ENCODE assay signal across 24 cellular contexts in genomic region chr11:114290503-114291239, GRCh38. TPM values are rescaled to one million over a fixed set of nuclear protein-coding genes. Genes with fewer than 3 reads are reported as not detected.
DNase-seq lines count a peak whose midpoint lies in the region; ATAC-seq, FAIRE-seq and TF ChIP-seq lines count a peak whose summit lies in the region.
"Had no signal": no experiment of that assay in that cellular context is flagged by ENCODE, and none has a peak within 500 bp of the region (broad histone marks: within the 10 kb centered on the region; RNA-seq: fewer than 3 reads in every experiment).

No MANE protein-coding gene starts in this region.

- DNase-seq in Calu3 = no peak
- DNase-seq in RCC 7860 (ENCODE audit: low spot score) = no peak
- DNase-seq in fibroblast of lung (ENCODE audit: low read depth in 2 of 2) = peak in 1 of 2 donors; percentile 85
- DNase-seq in effector memory CD4-positive, alpha-beta T cell = no peak
- DNase-seq in aorta = no peak
- no peak for DNase-seq in naive thymus-derived CD4-positive, alpha-beta T cell
- DNase-seq: activated CD4-positive, alpha-beta T cell treated with anti-CD3 and anti-CD28 coated beads, Interleukin-2, amount 10 ng/mL, durations not matched to agents 24 days and 14 days; COR-L47; effector CD4-positive, alpha-beta T cell; hypothalamus; left cardiac atrium; NCI-H2081 treated with DMSO at 0.1 percent for 48 hours; NCI-H524 treated with DMSO at 0.1 percent for 48 hours; ovary; stimulated activated CD4-positive, alpha-beta T cell treated with anti-CD3 and anti-CD28 coated beads, Interleukin-12 subunit alpha, Interleukin-12 subunit beta, amount 100 ng/mL, for 4 hours; stimulated activated naive B cell treated with anti-CD40 and anti-IgM and Interleukin-4, amounts not matched to agents 10 μg/mL and 1 μg/mL and 100 μg/mL, for 72 hours had no signal

- peaks cover 10% of the 10 kb centered on the region for H3K4me1 ChIP-seq in fibroblast of lung (ENCODE audit: control insufficient read depth, extremely low read depth, insufficient read depth, low read length)
- peaks cover 72% of the 10 kb centered on the region for H3K4me1 ChIP-seq in skeletal muscle satellite cell (ENCODE audit: control insufficient read depth, insufficient read depth, low read length)
- H3K4me1 ChIP-seq in effector memory CD4-positive, alpha-beta T cell (ENCODE audit: control insufficient read depth, insufficient read depth, low read length, poor library complexity, severe bottlenecking) = no peaks in the 10 kb centered on the region
- H3K4me1 ChIP-seq in aorta (ENCODE audit: control insufficient read depth in 1 of 2, insufficient read depth in 2 of 2, low read length in 2 of 2) = peaks cover 1 to 6% of the 10 kb centered on the region in 2 donors
- no peaks in the 10 kb centered on the region for H3K4me1 ChIP-seq in naive thymus-derived CD4-positive, alpha-beta T cell (ENCODE audit: control insufficient read depth in 2 of 2, insufficient read depth in 2 of 2, low read length in 2 of 2)

- H3K79me2 ChIP-seq in fibroblast of lung (ENCODE audit: control insufficient read depth, insufficient read depth, low read length) = no peaks in the 10 kb centered on the region

- no peaks in the 10 kb centered on the region for H3K9me3 Mint-ChIP-seq in Calu3 (ENCODE audit: low read depth, unreplicated experiment)
- H3K9me3 Mint-ChIP-seq in naive thymus-derived CD4-positive, alpha-beta T cell = peaks cover 0 to 2% (median 0%) of the 10 kb centered on the region in 11 donors
- H3K9me3 Mint-ChIP-seq: activated naive CD4-positive, alpha-beta T cell treated with anti-CD3 and anti-CD28 coated beads, Interleukin-2, amount 50 U/mL, for 24 hours; stimulated activated naive B cell treated with anti-CD40 and anti-IgM and Interleukin-4, amounts not matched to agents 10 μg/mL and 1 μg/mL and 100 μg/mL, for 72 hours had no signal

- H3K27me3 ChIP-seq in fibroblast of lung (ENCODE audit: control insufficient read depth, insufficient read depth, low read length) (no peaks in the 10 kb centered on the region), skeletal muscle satellite cell (ENCODE audit: control insufficient read depth, insufficient read depth, low read length) (no peaks in the 10 kb centered on the region), aorta (ENCODE audit: control insufficient read depth in 1 of 2, insufficient read depth in 2 of 2, low read length in 1 of 2) (no peaks in the 10 kb centered on the region)
- H3K27me3 ChIP-seq in effector memory CD4-positive, alpha-beta T cell (replicated peaks; ENCODE audit: control insufficient read depth, insufficient read depth, low read length, poor library complexity, severe bottlenecking) = no peaks in the 10 kb centered on the region
- no peaks in the 10 kb centered on the region for H3K27me3 ChIP-seq in naive thymus-derived CD4-positive, alpha-beta T cell (ENCODE audit: control insufficient read depth in 2 of 2, insufficient read depth in 2 of 2, low read length in 2 of 2)
- H3K27me3 ChIP-seq: cardiac muscle cell, ovary had no signal

- H3K4me1 Mint-ChIP-seq in Calu3 (ENCODE audit: low read depth, unreplicated experiment) = peaks cover 70% of the 10 kb centered on the region
- peaks cover 0 to 8% (median 0%) of the 10 kb centered on the region in 7 donors for H3K4me1 Mint-ChIP-seq in naive thymus-derived CD4-positive, alpha-beta T cell
- H3K4me1 Mint-ChIP-seq: activated naive CD4-positive, alpha-beta T cell treated with anti-CD3 and anti-CD28 coated beads, Interleukin-2, amount 50 U/mL, for 24 hours; stimulated activated naive B cell treated with anti-CD40 and anti-IgM and Interleukin-4, amounts not matched to agents 10 μg/mL and 1 μg/mL and 100 μg/mL, for 72 hours had no signal

- no peaks in the 10 kb centered on the region for H3K9me3 ChIP-seq in fibroblast of lung (ENCODE audit: control insufficient read depth, insufficient read depth, low read depth, low read length)
- H3K9me3 ChIP-seq in skeletal muscle satellite cell (replicated peaks; ENCODE audit: low read length) = no peaks in the 10 kb centered on the region
- no peaks in the 10 kb centered on the region for H3K9me3 ChIP-seq in effector memory CD4-positive, alpha-beta T cell (ENCODE audit: control insufficient read depth, low read length)
- H3K9me3 ChIP-seq in aorta (ENCODE audit: control insufficient read depth, low read length) = no peaks in the 10 kb centered on the region
- no peaks in the 10 kb centered on the region for H3K9me3 ChIP-seq in naive thymus-derived CD4-positive, alpha-beta T cell (ENCODE audit: control insufficient read depth in 2 of 3, low read length in 3 of 3)
- H3K9me3 ChIP-seq: ovary had no signal

- WGBS in aorta, 2 donors = 4 to 41% methylated on average over 2 of the region's 2 CpGs

- intact Hi-C loops in Calu3 (cut with micrococcal nuclease; ENCODE audit: unreplicated experiment) = loop anchor here (5.0 kb wide), 1 partner anchor 147 kb away; the partner anchor contains the start of gene REXO2
- intact Hi-C loops in aorta (cut with DNase I) = loop anchor here (10.0 kb wide), 2 partner anchors 114 to 1996 kb away; partner anchors contain the start of genes C11orf71 (in 1 of the 2) and RBM7 (in 1 of the 2)
- intact Hi-C loops in naive thymus-derived CD4-positive, alpha-beta T cell (cut with micrococcal nuclease) = no loop called here

- H3K4me2 ChIP-seq in fibroblast of lung (ENCODE audit: extremely low read depth, insufficient read depth, low read length) (peak overlapping the region; percentile 60), skeletal muscle satellite cell (ENCODE audit: low read length) (peak overlapping the region; percentile 74)

- H2AFZ ChIP-seq in fibroblast of lung (ENCODE audit: low read length) = no peak overlapping the region

- peak overlapping the region; percentile 53 for H3K27ac ChIP-seq in fibroblast of lung (ENCODE audit: insufficient read depth, low read length)
- no peak overlapping the region for H3K27ac ChIP-seq in effector memory CD4-positive, alpha-beta T cell (ENCODE audit: insufficient read depth, low read length, poor library complexity, severe bottlenecking)
- H3K27ac ChIP-seq in aorta (ENCODE audit: low read depth in 1 of 2, low read length in 2 of 2) = no peak overlapping the region
- no peak overlapping the region for H3K27ac ChIP-seq in naive thymus-derived CD4-positive, alpha-beta T cell (ENCODE audit: low read depth, low read length)
- H3K27ac ChIP-seq: cardiac muscle cell, ovary had no signal

- ATAC-seq in GM19395 (IDR thresholded peaks at IDR 0.05; ENCODE audit: unreplicated experiment) = no peak
- ATAC-seq in aorta (ENCODE audit: low FRiP score) = no peak
- ATAC-seq in naive thymus-derived CD4-positive, alpha-beta T cell = no peak
- ATAC-seq: left cardiac atrium; stimulated activated naive B cell treated with anti-CD40 and anti-IgM and Interleukin-4, amounts not matched to agents 10 μg/mL and 1 μg/mL and 100 μg/mL, for 72 hours had no signal

- CTCF ChIA-PET in Calu3 (lab: Charles Lee) = interaction anchor here (1.4 kb wide), 1 partner anchor 10 kb away, joined by 4 read pairs; no protein-coding TSS in a partner anchor
- CTCF ChIA-PET in naive thymus-derived CD4-positive, alpha-beta T cell (lab: Charles Lee) = no interaction called here

- H3K36me3 ChIP-seq in fibroblast of lung (ENCODE audit: control insufficient read depth, insufficient read depth, low read length) (no peaks in the 10 kb centered on the region), skeletal muscle satellite cell (ENCODE audit: insufficient read depth, low read length) (no peaks in the 10 kb centered on the region), aorta (ENCODE audit: control insufficient read depth in 1 of 2, insufficient read depth in 2 of 2, low read length in 1 of 2) (no peaks in the 10 kb centered on the region)
- H3K36me3 ChIP-seq in effector memory CD4-positive, alpha-beta T cell (ENCODE audit: control insufficient read depth, insufficient read depth, low read length) = no peaks in the 10 kb centered on the region
- no peaks in the 10 kb centered on the region for H3K36me3 ChIP-seq in naive thymus-derived CD4-positive, alpha-beta T cell (ENCODE audit: control insufficient read depth in 2 of 3, insufficient read depth in 3 of 3, low read length in 3 of 3)
- H3K36me3 ChIP-seq: cardiac muscle cell, ovary had no signal

- H3K4me3 ChIP-seq in fibroblast of lung (replicated peaks in 1 of 4; ENCODE audit: control extremely low read depth in 1 of 4, insufficient read depth in 1 of 4, low read depth in 3 of 4, low read length in 4 of 4) (peak overlapping the region in 1 of 4 experiments; percentile 41), skeletal muscle satellite cell (ENCODE audit: low read length) (peak overlapping the region; percentile 61), aorta (ENCODE audit: low read length in 2 of 2) (no peak overlapping the region)
- H3K4me3 ChIP-seq in effector memory CD4-positive, alpha-beta T cell (ENCODE audit: insufficient read depth, low read depth, low read length, poor library complexity, severe bottlenecking) = no peak overlapping the region
- no peak overlapping the region for H3K4me3 ChIP-seq in naive thymus-derived CD4-positive, alpha-beta T cell (ENCODE audit: low read length)
- H3K4me3 ChIP-seq: cardiac muscle cell, ovary had no signal

- TF ChIP-seq CTCF in Calu3 (IDR thresholded peaks at IDR 0.05; ENCODE audit: unreplicated experiment) (no peak), fibroblast of lung (conservative IDR thresholded peaks at IDR 0.05 in 1 of 2, IDR thresholded peaks at IDR 0.05 in 1 of 2; ENCODE audit: low read depth in 1 of 2, low read length in 2 of 2) (no peak)

- H3K4me3 Mint-ChIP-seq in Calu3 (ENCODE audit: low read depth, unreplicated experiment) = no peak overlapping the region
- H3K4me3 Mint-ChIP-seq in naive thymus-derived CD4-positive, alpha-beta T cell = no peak overlapping the region
- H3K4me3 Mint-ChIP-seq: activated naive CD4-positive, alpha-beta T cell treated with anti-CD3 and anti-CD28 coated beads, Interleukin-2, amount 50 U/mL, for 24 hours; stimulated activated naive B cell treated with anti-CD40 and anti-IgM and Interleukin-4, amounts not matched to agents 10 μg/mL and 1 μg/mL and 100 μg/mL, for 72 hours had no signal

- POLR2A ChIA-PET in naive thymus-derived CD4-positive, alpha-beta T cell (lab: Charles Lee) = no interaction called here

- no peaks in the 10 kb centered on the region for H4K20me1 ChIP-seq in fibroblast of lung (ENCODE audit: control insufficient read depth, extremely low read depth, insufficient read depth, low read length)

- H3K9ac ChIP-seq in fibroblast of lung (ENCODE audit: insufficient read depth, low read length) (no peak overlapping the region), skeletal muscle satellite cell (ENCODE audit: low read depth, low read length) (peak overlapping the region; percentile 89)

- BruUV-seq in Calu3 (replicated peaks; lab: Mats Ljungman, UMichigan) = no TSS peak

- peak; percentile 18 for FAIRE-seq in RCC 7860 (lab: Jason Lieb, UNC)
- FAIRE-seq: GM12891, TTC549 had no signal

- peaks cover 14% of the 10 kb centered on the region for H3K36me3 Mint-ChIP-seq in Calu3 (ENCODE audit: insufficient read depth, unreplicated experiment)
- peaks cover 0 to 4% (median 0%) of the 10 kb centered on the region in 5 donors for H3K36me3 Mint-ChIP-seq in naive thymus-derived CD4-positive, alpha-beta T cell
- H3K36me3 Mint-ChIP-seq: activated naive CD4-positive, alpha-beta T cell treated with anti-CD3 and anti-CD28 coated beads, Interleukin-2, amount 50 U/mL, for 24 hours; stimulated activated naive B cell treated with anti-CD40 and anti-IgM and Interleukin-4, amounts not matched to agents 10 μg/mL and 1 μg/mL and 100 μg/mL, for 72 hours had no signal

- peak overlapping the region; percentile 22 for H3K27ac Mint-ChIP-seq in Calu3 (ENCODE audit: unreplicated experiment)
- peak overlapping the region in 1 of 9 donors; percentile 19 for H3K27ac Mint-ChIP-seq in naive thymus-derived CD4-positive, alpha-beta T cell
- H3K27ac Mint-ChIP-seq: activated CD4-positive, alpha-beta T cell treated with anti-CD3 and anti-CD28 coated beads, Interleukin-2, amount 10 ng/mL, durations not matched to agents 24 days and 14 days; activated naive CD4-positive, alpha-beta T cell treated with anti-CD3 and anti-CD28 coated beads, Interleukin-2, amount 50 U/mL, for 24 hours; stimulated activated naive B cell treated with anti-CD40 and anti-IgM and Interleukin-4, amounts not matched to agents 10 μg/mL and 1 μg/mL and 100 μg/mL, for 72 hours had no signal

- no peaks in the 10 kb centered on the region for H3K27me3 Mint-ChIP-seq in Calu3 (ENCODE audit: unreplicated experiment)
- H3K27me3 Mint-ChIP-seq in naive thymus-derived CD4-positive, alpha-beta T cell = peaks cover 0 to 31% (median 5%) of the 10 kb centered on the region in 5 donors
- H3K27me3 Mint-ChIP-seq: activated naive CD4-positive, alpha-beta T cell treated with anti-CD3 and anti-CD28 coated beads, Interleukin-2, amount 50 U/mL, for 24 hours had no signal

RNA-seq across cellular contexts. Expression of gene NNMT, which starts 5.5 kb away (rescaled TPM):
- total RNA-seq in Calu3 (2022) (52.7 and 116 TPM in 2 replicates), fibroblast of lung (639 and 883 TPM in 2 replicates), aorta (100 to 1,000 TPM; 597 to 862 TPM)
- polyA plus RNA-seq in fibroblast of lung (156 and 194 TPM in 2 replicates), aorta (1,000 to 10,000 TPM in 1 of 2 donors, 100 to 1,000 TPM in 1; 405 to 1,814 TPM)
- 294 and 362 TPM in 2 replicates for polyA plus RNA-seq in fibroblast of lung (2012)
- 75.9 and 108 TPM in 2 replicates for polyA minus RNA-seq in fibroblast of lung (ENCODE audit: low replicate concordance)
- total RNA-seq in skeletal muscle satellite cell (2012; rRNA removed) = 250 and 318 TPM in 2 replicates
- not detected for total RNA-seq in naive thymus-derived CD4-positive, alpha-beta T cell
- polyA plus RNA-seq in naive thymus-derived CD4-positive, alpha-beta T cell = not detected
- total RNA-seq: activated CD4-positive, alpha-beta T cell treated with anti-CD3 and anti-CD28 coated beads, Interleukin-2, amount 10 ng/mL, durations not matched to agents 24 days and 14 days; cardiac muscle cell; G401; H1 had no signal
- polyA plus RNA-seq: H1 had no signal

Comparison
In these comparisons a context has a peak if more than half of its experiments do, and no peak if none do; other contexts are left out.
1. RNA of gene NNMT, which starts 5.5 kb away (total RNA-seq): 597 to 862 TPM in aorta, 639 to 883 TPM in fibroblast of lung and 52.7 to 116 TPM in Calu3; not detected in naive thymus-derived CD4-positive, alpha-beta T cell; every median in the first group is over 10 times any median in the second.
2. intact Hi-C loops: an anchor here in Calu3 (5.0 kb wide) and aorta (10.0 kb wide); none called in naive thymus-derived CD4-positive, alpha-beta T cell.